Comparison of ENCODE assay signal across 8 cellular contexts in the genomic region with DNA sequence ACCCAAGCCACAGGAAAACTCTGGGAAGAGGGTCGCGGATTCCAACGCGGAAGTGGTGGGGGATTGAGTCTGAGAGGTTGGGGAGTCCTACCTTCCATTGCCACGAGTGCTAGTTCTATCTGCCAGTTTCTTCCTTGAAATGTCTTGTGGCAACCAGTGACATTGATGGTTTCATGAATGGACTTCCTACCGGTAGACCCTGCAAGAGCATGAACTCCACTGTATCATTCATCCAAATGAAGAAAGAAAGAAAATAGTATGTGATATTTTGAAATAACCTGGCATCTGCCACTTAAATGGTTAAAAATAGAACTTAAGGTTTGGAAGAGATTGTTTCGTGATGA. TPM values are rescaled to one million over a fixed set of nuclear protein-coding genes. Genes with fewer than 3 reads are reported as not detected.
DNase-seq lines count a peak whose midpoint lies in the region; ATAC-seq and TF ChIP-seq lines count a peak whose summit lies in the region.

No MANE protein-coding gene starts in this region.

- ATAC-seq in HG02610 (IDR thresholded peaks at IDR 0.05; ENCODE audit: unreplicated experiment) = peak; percentile 12

- no peaks in the 10 kb centered on the region for H3K9me3 ChIP-seq in mononuclear cell (ENCODE audit: low read depth, low read length)

- TF ChIP-seq CTCF in coronary artery (IDR thresholded peaks at IDR 0.05) = no peak

- peaks cover 24% of the 10 kb centered on the region for H3K4me1 ChIP-seq in mononuclear cell (ENCODE audit: insufficient read depth, low read length)

- peak overlapping the region in 1 of 2 donors; percentile 78 for H3K27ac ChIP-seq in coronary artery

- peak overlapping the region; percentile 88 for H3K4me3 ChIP-seq in coronary artery
- H3K4me3 ChIP-seq in mononuclear cell (ENCODE audit: low read length) = peak overlapping the region; percentile 99

- no peaks in the 10 kb centered on the region for H3K27me3 ChIP-seq in mononuclear cell (ENCODE audit: insufficient read depth, low read length)

- DNase-seq in NCI-H2227 (lab: John Stamatoyannopoulos, UW; ENCODE audit: unreplicated experiment) = peak; percentile 3
- no peak for DNase-seq in NCI-H2227 treated with DMSO at 0.1 percent for 48 hours (lab: John Stamatoyannopoulos, UW)
- peak; percentile 38 for DNase-seq in MV-4-11 (lab: John Stamatoyannopoulos, UW)
- no peak for DNase-seq in coronary artery (ENCODE audit: low spot score)
- DNase-seq in NCI-H345 (lab: John Stamatoyannopoulos, UW) = no peak
- no peak for DNase-seq in NCI-H187 treated with DMSO at 0.1 percent for 48 hours (lab: John Stamatoyannopoulos, UW)

RNA-seq across cellular contexts. Expression of a gene that starts 1.1 kb away (rescaled TPM):
- 12.8 TPM for total RNA-seq in mononuclear cell

Comparison
In these comparisons a context has a peak if more than half of its experiments do, and no peak if none do; other contexts are left out.
1. DNase-seq: peak in NCI-H2227 (single experiment) and MV-4-11 (single experiment); none in NCI-H2227 treated with DMSO at 0.1 percent for 48 hours (single experiment), coronary artery (single experiment), NCI-H345 (single experiment) and NCI-H187 treated with DMSO at 0.1 percent for 48 hours (single experiment).